8 cellular contexts compared by ENCODE assay signal in the genomic region with DNA sequence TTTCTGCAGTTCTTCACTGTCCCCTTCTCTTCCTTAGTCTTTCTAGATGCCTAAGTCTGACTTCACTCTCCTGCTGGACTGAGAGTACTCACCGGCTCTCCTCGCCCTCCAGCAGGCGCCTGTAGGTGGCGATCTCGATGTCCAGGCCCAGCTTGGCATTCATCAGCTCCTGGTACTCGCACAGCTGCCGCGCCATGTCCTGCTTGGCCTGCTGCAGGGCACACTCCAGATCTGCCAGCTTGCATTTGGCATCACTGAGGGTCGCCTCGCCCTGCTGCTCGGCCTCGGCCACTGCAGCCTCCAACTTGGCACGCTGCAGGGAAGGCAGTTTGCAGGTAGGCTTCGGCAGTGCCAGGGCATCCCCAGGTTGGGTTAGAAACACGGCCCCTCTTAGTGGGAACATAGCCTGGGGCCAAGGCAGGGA. TPM values are rescaled to one million over a fixed set of nuclear protein-coding genes. Genes with fewer than 3 reads are reported as not detected.
DNase-seq lines count a peak whose midpoint lies in the region; TF ChIP-seq lines count a peak whose summit lies in the region.

No MANE protein-coding gene starts in this region.

- H2BK15ac ChIP-seq in mesenchymal stem cell (ENCODE audit: low read depth, poor library complexity, severe bottlenecking): no peak overlapping the region

- H3K27me3 ChIP-seq in MM.1S (replicated peaks; ENCODE audit: insufficient read depth, low read length) (peaks cover 86% of the 10 kb centered on the region), mesenchymal stem cell (ENCODE audit: control insufficient read depth in 1 of 2, insufficient read depth in 1 of 2, low read length in 2 of 2) (peaks cover 77 to 80% of the 10 kb centered on the region in 2 experiments)

- no peak overlapping the region for H4K8ac ChIP-seq in mesenchymal stem cell (ENCODE audit: low read length)

- H3K4me3 ChIP-seq in MM.1S (ENCODE audit: low read length) (no peak overlapping the region), cardiac fibroblast (replicated peaks in 1 of 2; ENCODE audit: low read depth in 2 of 2, low read length in 2 of 2) (no peak overlapping the region), mesenchymal stem cell (ENCODE audit: insufficient read depth in 1 of 2, low read depth in 1 of 2, low read length in 2 of 2) (peak overlapping the region in 1 of 2 experiments; percentile 20)

- no peak overlapping the region for H3K18ac ChIP-seq in mesenchymal stem cell (ENCODE audit: low read depth in 1 of 2, low read length in 2 of 2)

- no peaks in the 10 kb centered on the region for H3F3A ChIP-seq in MM.1S (ENCODE audit: insufficient read depth, low read length)

- H3K9ac ChIP-seq in MM.1S (ENCODE audit: low read length): no peak overlapping the region
- no peak overlapping the region for H3K9ac ChIP-seq in mesenchymal stem cell (ENCODE audit: low read length)

- H3K36me3 ChIP-seq in MM.1S (replicated peaks; ENCODE audit: insufficient read depth, low read length) (no peaks in the 10 kb centered on the region), mesenchymal stem cell (ENCODE audit: control insufficient read depth in 1 of 2, insufficient read depth in 2 of 2, low read depth in 1 of 2, low read length in 2 of 2) (no peaks in the 10 kb centered on the region)

- no peak overlapping the region for H2BK12ac ChIP-seq in mesenchymal stem cell (ENCODE audit: low read length in 2 of 2)

- H3K9me2 ChIP-seq in MM.1S (replicated peaks; ENCODE audit: insufficient read depth, low read length): no peaks in the 10 kb centered on the region

- H3K4me1 ChIP-seq in MM.1S (ENCODE audit: low read length): no peaks in the 10 kb centered on the region
- H3K4me1 ChIP-seq in mesenchymal stem cell (ENCODE audit: control insufficient read depth, insufficient read depth, low read depth, low read length): peaks cover 1% of the 10 kb centered on the region

- 52% methylated on average over 15 of the region's 15 CpGs for WGBS in mesenchymal stem cell

- H2AFZ ChIP-seq in MM.1S (ENCODE audit: low read length): no peak overlapping the region
- H2AFZ ChIP-seq in mesenchymal stem cell (ENCODE audit: low read depth, low read length): no peak overlapping the region

- no peak overlapping the region for H3K23ac ChIP-seq in mesenchymal stem cell (ENCODE audit: low read length in 2 of 2)

- peak overlapping the region in 1 of 2 experiments; percentile 71 for H3K14ac ChIP-seq in mesenchymal stem cell (ENCODE audit: low read length in 2 of 2)

- no peak overlapping the region for H2BK120ac ChIP-seq in mesenchymal stem cell (ENCODE audit: low read depth, low read length)

- DNase-seq in GM03348 (ENCODE audit: low spot score) (peak; percentile 29), MM.1S (no peak), cardiac fibroblast (ENCODE audit: low read depth in 2 of 2) (peak; percentile 50 to 52), mesenchymal stem cell (peak; percentile 16), hepatic stellate cell (ENCODE audit: low spot score) (no peak), NCI-H1694 (lab: John Stamatoyannopoulos, UW) (no peak), activated gamma-delta T cell (lab: John Stamatoyannopoulos, UW) (no peak), CD1c-positive myeloid dendritic cell (ENCODE audit: extremely low spot score) (no peak)

- no peak overlapping the region for H4K91ac ChIP-seq in mesenchymal stem cell (ENCODE audit: low read length)

- H3K27ac ChIP-seq in MM.1S (ENCODE audit: low read length) (no peak overlapping the region), mesenchymal stem cell (ENCODE audit: low read length, poor library complexity, severe bottlenecking) (no peak overlapping the region)

- TF ChIP-seq CTCF in MM.1S (IDR thresholded peaks at IDR 0.05; ENCODE audit: low read length): peak; percentile 39
- TF ChIP-seq CTCF in cardiac fibroblast (IDR thresholded peaks at IDR 0.05; ENCODE audit: low read depth, low read length): peak; percentile 72

- H3K9me3 ChIP-seq in MM.1S (replicated peaks; ENCODE audit: insufficient read depth, low read length) (no peaks in the 10 kb centered on the region), mesenchymal stem cell (ENCODE audit: control insufficient read depth, low read length) (no peaks in the 10 kb centered on the region)

- H3K4ac ChIP-seq in mesenchymal stem cell (ENCODE audit: low read depth in 1 of 2, low read length in 2 of 2): no peak overlapping the region

- H4K20me1 ChIP-seq in MM.1S (ENCODE audit: insufficient read depth, low read length): no peaks in the 10 kb centered on the region

- no peak overlapping the region for H2AK5ac ChIP-seq in mesenchymal stem cell (ENCODE audit: low read length, severe bottlenecking)

- no peak overlapping the region for H2BK5ac ChIP-seq in mesenchymal stem cell (ENCODE audit: low read depth, low read length, poor library complexity, severe bottlenecking)

- no peaks in the 10 kb centered on the region for H3K79me2 ChIP-seq in MM.1S (ENCODE audit: low read length)

- H3K4me2 ChIP-seq in MM.1S (ENCODE audit: low read depth, low read length) (no peak overlapping the region), mesenchymal stem cell (ENCODE audit: low read length, poor library complexity, severe bottlenecking) (no peak overlapping the region)

- no peaks in the 10 kb centered on the region for H3K79me1 ChIP-seq in mesenchymal stem cell (replicated peaks; ENCODE audit: low read length, poor library complexity, severe bottlenecking)

RNA-seq across cellular contexts. Expression of a gene that starts 5.2 kb away (rescaled TPM):
- polyA plus RNA-seq in mesenchymal stem cell (2013, experiment 1 of 2): not detected
- polyA plus RNA-seq in mesenchymal stem cell (2013, experiment 2 of 2): not detected

RNA-seq across cellular contexts. Expression of a gene that starts 13.0 kb away (rescaled TPM):
- not detected for polyA plus RNA-seq in mesenchymal stem cell (2013, experiment 1 of 2)
- polyA plus RNA-seq in mesenchymal stem cell (2013, experiment 2 of 2): not detected

RNA-seq across cellular contexts. Expression of a gene that starts 25.9 kb away (rescaled TPM):
- polyA plus RNA-seq in mesenchymal stem cell (2013, experiment 1 of 2): not detected
- not detected for polyA plus RNA-seq in mesenchymal stem cell (2013, experiment 2 of 2)

RNA-seq across cellular contexts. Expression of a gene that starts 53.9 kb away (rescaled TPM):
- not detected for polyA plus RNA-seq in mesenchymal stem cell (2013, experiment 1 of 2)
- not detected for polyA plus RNA-seq in mesenchymal stem cell (2013, experiment 2 of 2)

RNA-seq across cellular contexts. Expression of a gene that starts 59.1 kb away (rescaled TPM):
- polyA plus RNA-seq in mesenchymal stem cell (2013, experiment 1 of 2): not detected
- not detected for polyA plus RNA-seq in mesenchymal stem cell (2013, experiment 2 of 2)

Comparison
In these comparisons a context has a peak if more than half of its experiments do, and no peak if none do; other contexts are left out.
1. DNase-seq: peak in GM03348 (single experiment), cardiac fibroblast (2 of 2) and mesenchymal stem cell (single experiment); none in MM.1S (single experiment), hepatic stellate cell (single experiment), NCI-H1694 (single experiment), activated gamma-delta T cell (single experiment) and CD1c-positive myeloid dendritic cell (single experiment).